In genomic region chr7:50687575-50688261, GRCh38 we compare ENCODE assay signal across 16 cellular contexts.
A peak's percentile ranks its signal among the peaks of the same experiment; 100 is the strongest.
DNase-seq lines count a peak whose midpoint lies in the region; ATAC-seq and TF ChIP-seq lines count a peak whose summit lies in the region.
"Had no signal": no experiment of that assay in that cellular context is flagged by ENCODE, and none has a peak within 500 bp of the region (broad histone marks: within the 10 kb centered on the region; RNA-seq: fewer than 3 reads in every experiment).

No MANE protein-coding gene starts in this region.

- no peak overlapping the region for H4K91ac ChIP-seq in mesenchymal stem cell (ENCODE audit: low read length)

- intact Hi-C loops in A673 (cut with micrococcal nuclease; ENCODE audit: unreplicated experiment), result no loop called here

- no peaks in the 10 kb centered on the region for H4K20me1 ChIP-seq in fibroblast of lung (ENCODE audit: control insufficient read depth, extremely low read depth, insufficient read depth, low read length)

- no peak overlapping the region for H2BK120ac ChIP-seq in mesenchymal stem cell (ENCODE audit: low read depth, low read length)

- H2AFZ ChIP-seq in fibroblast of lung (ENCODE audit: low read length), result no peak overlapping the region
- H2AFZ ChIP-seq in mesenchymal stem cell (ENCODE audit: low read depth, low read length), result no peak overlapping the region

- H3K9me3 ChIP-seq in fibroblast of lung (ENCODE audit: control insufficient read depth, insufficient read depth, low read depth, low read length) (no peaks in the 10 kb centered on the region), mesenchymal stem cell (ENCODE audit: control insufficient read depth, low read length) (no peaks in the 10 kb centered on the region), A673 (ENCODE audit: low read depth, low read length, poor library complexity, severe bottlenecking) (no peaks in the 10 kb centered on the region)
- H3K9me3 ChIP-seq: neutrophil, suprapubic skin had no signal

- H3K4me1 Mint-ChIP-seq in activated CD8-positive, alpha-beta T cell treated with anti-CD3 and anti-CD28 coated beads, Interleukin-2, amount 10 ng/mL, durations not matched to agents 7 days and 5 days (ENCODE audit: low read depth), result peaks cover 3% of the 10 kb centered on the region

- no peaks in the 10 kb centered on the region for H3K4me1 ChIP-seq in fibroblast of lung (ENCODE audit: control insufficient read depth, extremely low read depth, insufficient read depth, low read length)
- peaks cover 5% of the 10 kb centered on the region for H3K4me1 ChIP-seq in mesenchymal stem cell (ENCODE audit: control insufficient read depth, insufficient read depth, low read depth, low read length)
- H3K4me1 ChIP-seq in A673 (ENCODE audit: insufficient read depth, low read length, poor library complexity, severe bottlenecking), result no peaks in the 10 kb centered on the region

- CTCF ChIA-PET in activated CD8-positive, alpha-beta T cell treated with anti-CD3 and anti-CD28 coated beads, Interleukin-2, amount 10 ng/mL, durations not matched to agents 7 days and 5 days (lab: Charles Lee), result interaction anchor here (1.0 to 2.0 kb wide), 3 partner anchors 54 to 453 kb away, joined by 3 to 4 read pairs (median 3); no protein-coding TSS in a partner anchor
- CTCF ChIA-PET in A673 (lab: Charles Lee), result no interaction called here

- peak; percentile 93 for DNase-seq in AG10803 (ENCODE audit: low read depth)
- peak; percentile 55 for DNase-seq in RPMI7951 (ENCODE audit: low read depth)
- DNase-seq in fibroblast of lung (ENCODE audit: low read depth in 2 of 2), result peak; percentile 70 to 90
- DNase-seq in mesenchymal stem cell, result no peak
- DNase-seq in GOT3 (lab: John Stamatoyannopoulos, UW), result no peak
- DNase-seq in activated CD8-positive, alpha-beta T cell treated with anti-CD3 and anti-CD28 coated beads, Interleukin-2, amount 10 ng/mL, durations not matched to agents 7 days and 5 days, result no peak
- no peak for DNase-seq in activated CD4-positive, alpha-beta T cell treated with anti-CD3 and anti-CD28 coated beads, Interleukin-2, amount 50 U/mL, for 4 hours
- no peak for DNase-seq in A673 (ENCODE audit: low spot score)
- DNase-seq: ACHN; activated CD8-positive, alpha-beta memory T cell treated with anti-CD3 and anti-CD28 coated beads for 24 hours; activated gamma-delta T cell; mammary epithelial cell; NCI-H2171 treated with DMSO at 0.1 percent for 48 hours; stimulated activated CD4-positive, alpha-beta T cell treated with anti-CD3 and anti-CD28 coated beads, Interleukin-12 subunit alpha, Interleukin-12 subunit beta, amount 100 ng/mL, for 4 hours had no signal

- no peak overlapping the region for H3K18ac ChIP-seq in mesenchymal stem cell (ENCODE audit: low read depth in 1 of 2, low read length in 2 of 2)

- H2BK5ac ChIP-seq in mesenchymal stem cell (ENCODE audit: low read depth, low read length, poor library complexity, severe bottlenecking), result no peak overlapping the region

- no peak overlapping the region for H2BK15ac ChIP-seq in mesenchymal stem cell (ENCODE audit: low read depth, poor library complexity, severe bottlenecking)

- H3K27me3 Mint-ChIP-seq in activated CD8-positive, alpha-beta T cell treated with anti-CD3 and anti-CD28 coated beads, Interleukin-2, amount 10 ng/mL, durations not matched to agents 7 days and 5 days (ENCODE audit: low read depth), result peaks cover 3% of the 10 kb centered on the region

- H3K36me3 Mint-ChIP-seq in activated CD8-positive, alpha-beta T cell treated with anti-CD3 and anti-CD28 coated beads, Interleukin-2, amount 10 ng/mL, durations not matched to agents 7 days and 5 days (ENCODE audit: low read depth), result no peaks in the 10 kb centered on the region

- H3K9ac ChIP-seq in fibroblast of lung (ENCODE audit: insufficient read depth, low read length) (no peak overlapping the region), mesenchymal stem cell (ENCODE audit: low read length) (peak overlapping the region; percentile 41)

- H3K14ac ChIP-seq in mesenchymal stem cell (ENCODE audit: low read length in 2 of 2), result no peak overlapping the region

- H2BK12ac ChIP-seq in mesenchymal stem cell (ENCODE audit: low read length in 2 of 2), result no peak overlapping the region

- H3K36me3 ChIP-seq in fibroblast of lung (ENCODE audit: control insufficient read depth, insufficient read depth, low read length), result no peaks in the 10 kb centered on the region
- peaks cover 17 to 22% of the 10 kb centered on the region in 2 experiments for H3K36me3 ChIP-seq in mesenchymal stem cell (ENCODE audit: control insufficient read depth in 1 of 2, insufficient read depth in 2 of 2, low read depth in 1 of 2, low read length in 2 of 2)
- H3K36me3 ChIP-seq in A673 (ENCODE audit: insufficient read depth, low read length, poor library complexity, severe bottlenecking), result no peaks in the 10 kb centered on the region
- H3K36me3 ChIP-seq: neutrophil had no signal

- WGBS in mesenchymal stem cell, result 100% methylated on average over 4 of the region's 7 CpGs

- no peak overlapping the region for H3K4me3 Mint-ChIP-seq in activated CD8-positive, alpha-beta T cell treated with anti-CD3 and anti-CD28 coated beads, Interleukin-2, amount 10 ng/mL, durations not matched to agents 7 days and 5 days

- H3K27me3 ChIP-seq in fibroblast of lung (ENCODE audit: control insufficient read depth, insufficient read depth, low read length) (no peaks in the 10 kb centered on the region), mesenchymal stem cell (ENCODE audit: control insufficient read depth in 1 of 2, insufficient read depth in 1 of 2, low read length in 2 of 2) (no peaks in the 10 kb centered on the region), A673 (replicated peaks; ENCODE audit: insufficient read depth, low read depth, low read length, poor library complexity) (peaks cover 7% of the 10 kb centered on the region)
- H3K27me3 ChIP-seq: neutrophil, suprapubic skin had no signal

- no peak overlapping the region for H3K23ac ChIP-seq in mesenchymal stem cell (ENCODE audit: low read length in 2 of 2)

- H3K27ac ChIP-seq in fibroblast of lung (ENCODE audit: insufficient read depth, low read length) (no peak overlapping the region), mesenchymal stem cell (ENCODE audit: low read length, poor library complexity, severe bottlenecking) (no peak overlapping the region), A673 (ENCODE audit: low read depth, low read length, poor library complexity, severe bottlenecking) (no peak overlapping the region)
- H3K27ac ChIP-seq: neutrophil, suprapubic skin had no signal

- H3K4me2 ChIP-seq in fibroblast of lung (ENCODE audit: extremely low read depth, insufficient read depth, low read length) (no peak overlapping the region), mesenchymal stem cell (ENCODE audit: low read length, poor library complexity, severe bottlenecking) (no peak overlapping the region)

- BruUV-seq in A673 (replicated peaks; lab: Mats Ljungman, UMichigan), result no TSS peak

- TF ChIP-seq CTCF in AG10803 (conservative IDR thresholded peaks at IDR 0.05; ENCODE audit: low read length), result 0 out of 2 replicates have a peak, but pooled peaks have one; percentile 10
- TF ChIP-seq CTCF in fibroblast of lung (conservative IDR thresholded peaks at IDR 0.05 in 1 of 2, IDR thresholded peaks at IDR 0.05 in 1 of 2; ENCODE audit: low read depth in 1 of 2, low read length in 2 of 2), result no peak
- no peak for TF ChIP-seq CTCF in A673 (conservative IDR thresholded peaks at IDR 0.05; ENCODE audit: low read depth, low read length)

- H3K27ac Mint-ChIP-seq in activated CD8-positive, alpha-beta T cell treated with anti-CD3 and anti-CD28 coated beads, Interleukin-2, amount 10 ng/mL, durations not matched to agents 7 days and 5 days, result no peak overlapping the region

- H3K79me2 ChIP-seq in fibroblast of lung (ENCODE audit: control insufficient read depth, insufficient read depth, low read length), result no peaks in the 10 kb centered on the region

- H3K9me3 Mint-ChIP-seq in activated CD8-positive, alpha-beta T cell treated with anti-CD3 and anti-CD28 coated beads, Interleukin-2, amount 10 ng/mL, durations not matched to agents 7 days and 5 days (ENCODE audit: insufficient read depth), result no peaks in the 10 kb centered on the region

- peak overlapping the region in 1 of 2 experiments; percentile 31 for H3K4ac ChIP-seq in mesenchymal stem cell (ENCODE audit: low read depth in 1 of 2, low read length in 2 of 2)

- POLR2A ChIA-PET in activated CD8-positive, alpha-beta T cell treated with anti-CD3 and anti-CD28 coated beads, Interleukin-2, amount 10 ng/mL, durations not matched to agents 7 days and 5 days (lab: Charles Lee), result no interaction called here
- POLR2A ChIA-PET in A673 (lab: Charles Lee; ENCODE audit: low non-redundant PET), result no interaction called here

- H3K4me3 ChIP-seq in AG10803 (ENCODE audit: low read length) (no peak overlapping the region), fibroblast of lung (replicated peaks in 1 of 4; ENCODE audit: control extremely low read depth in 1 of 4, insufficient read depth in 1 of 4, low read depth in 3 of 4, low read length in 4 of 4) (no peak overlapping the region), mesenchymal stem cell (ENCODE audit: insufficient read depth in 1 of 2, low read depth in 1 of 2, low read length in 2 of 2) (peak overlapping the region in 1 of 2 experiments; percentile 17), A673 (ENCODE audit: low read depth, low read length, poor library complexity, severe bottlenecking) (no peak overlapping the region)
- H3K4me3 ChIP-seq: suprapubic skin had no signal

- peaks cover 48% of the 10 kb centered on the region for H3K79me1 ChIP-seq in mesenchymal stem cell (replicated peaks; ENCODE audit: low read length, poor library complexity, severe bottlenecking)

- no peak overlapping the region for H2AK5ac ChIP-seq in mesenchymal stem cell (ENCODE audit: low read length, severe bottlenecking)

- no peak overlapping the region for H4K8ac ChIP-seq in mesenchymal stem cell (ENCODE audit: low read length)

- ATAC-seq in activated CD8-positive, alpha-beta T cell treated with anti-CD3 and anti-CD28 coated beads, Interleukin-2, amount 10 ng/mL, durations not matched to agents 7 days and 5 days, result no peak

Comparison
In these comparisons a context has a peak if more than half of its experiments do, and no peak if none do; other contexts are left out.
1. DNase-seq: peak in AG10803 (single experiment), RPMI7951 (single experiment) and fibroblast of lung (2 of 2); none in mesenchymal stem cell (single experiment), GOT3 (single experiment), activated CD8-positive, alpha-beta T cell treated with anti-CD3 and anti-CD28 coated beads, Interleukin-2, amount 10 ng/mL, durations not matched to agents 7 days and 5 days (single experiment), activated CD4-positive, alpha-beta T cell treated with anti-CD3 and anti-CD28 coated beads, Interleukin-2, amount 50 U/mL, for 4 hours (0 of 2) and A673 (single experiment).